In the genomic region with DNA sequence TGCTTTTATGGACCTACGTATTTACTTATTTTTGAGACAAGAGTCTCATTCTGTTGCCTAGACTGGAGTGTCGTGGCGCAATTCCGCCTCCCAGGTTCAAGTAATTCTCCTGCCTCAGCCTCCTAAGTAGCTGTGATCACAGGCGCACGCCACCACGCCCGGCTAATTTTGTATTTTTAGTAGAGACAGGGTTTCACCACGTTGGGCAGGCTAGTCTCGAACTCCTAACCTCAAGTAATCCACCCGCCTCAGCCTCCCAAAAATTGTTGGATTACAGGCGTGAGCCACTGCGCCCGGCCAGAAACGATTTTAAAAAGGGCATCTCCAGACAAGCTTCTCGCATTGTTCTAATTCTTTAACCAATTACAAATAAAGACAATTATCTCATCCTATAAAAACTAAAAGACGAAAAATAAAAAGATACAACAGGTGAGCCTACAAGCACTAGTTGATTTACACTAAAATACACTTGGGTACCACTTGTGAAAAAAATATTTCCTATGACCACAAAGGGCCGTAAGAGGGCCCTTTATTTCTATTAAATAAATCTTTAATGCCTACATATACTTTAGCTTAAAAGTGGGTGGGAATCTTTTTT, we compare ENCODE assay signal across 8 cellular contexts. TPM values are rescaled to one million over a fixed set of nuclear protein-coding genes. Genes with fewer than 3 reads are reported as not detected.
DNase-seq lines count a peak whose midpoint lies in the region; ATAC-seq and TF ChIP-seq lines count a peak whose summit lies in the region.

No MANE protein-coding gene starts in this region.

- H3K27ac Mint-ChIP-seq in activated CD4-positive, alpha-beta T cell treated with anti-CD3 and anti-CD28 coated beads, Interleukin-2, amount 10 ng/mL, durations not matched to agents 24 days and 14 days, result peak overlapping the region; percentile 48
- peak overlapping the region; percentile 27 to 34 for H3K27ac Mint-ChIP-seq in T-cell

- no peaks in the 10 kb centered on the region for H3K9me3 Mint-ChIP-seq in activated CD4-positive, alpha-beta T cell treated with anti-CD3 and anti-CD28 coated beads, Interleukin-2, amount 10 ng/mL, durations not matched to agents 24 days and 14 days
- no peaks in the 10 kb centered on the region for H3K9me3 Mint-ChIP-seq in T-cell

- H3K4me3 ChIP-seq in fibroblast of pulmonary artery (replicated peaks; ENCODE audit: low read depth, low read length), result peak overlapping the region; percentile 98
- H3K4me3 ChIP-seq in skeletal muscle cell (ENCODE audit: low read depth, low read length), result peak overlapping the region; percentile 95
- no peak overlapping the region for H3K4me3 ChIP-seq in lower leg skin (ENCODE audit: low read depth, poor library complexity, severe bottlenecking)

- DNase-seq in activated CD4-positive, alpha-beta T cell treated with anti-CD3 and anti-CD28 coated beads, Interleukin-2, amount 10 ng/mL, durations not matched to agents 24 days and 14 days, result no peak
- no peak for DNase-seq in activated CD4-positive, alpha-beta T cell treated with anti-CD3 and anti-CD28 coated beads for 48 hours
- DNase-seq in T-cell (no peak), fibroblast of pulmonary artery (ENCODE audit: low read depth) (no peak), skeletal muscle cell (ENCODE audit: low read depth) (no peak), lower leg skin (ENCODE audit: low spot score in 2 of 2) (no peak)

- TF ChIP-seq CTCF in fibroblast of pulmonary artery (IDR thresholded peaks at IDR 0.05; ENCODE audit: low read length, missing control alignments) (no peak), lower leg skin (IDR thresholded peaks at IDR 0.05) (no peak)

- intact Hi-C loops in activated CD4-positive, alpha-beta T cell treated with anti-CD3 and anti-CD28 coated beads, Interleukin-2, amount 10 ng/mL, durations not matched to agents 24 days and 14 days (cut with micrococcal nuclease), result no loop called here
- intact Hi-C loops in lower leg skin (cut with DNase I; ENCODE audit: low total_unique reads), result no loop called here

- ATAC-seq in T-cell (replicated peaks in 1 of 4) (no peak), HG02884 (IDR thresholded peaks at IDR 0.05; ENCODE audit: unreplicated experiment) (no peak), HG02588 (IDR thresholded peaks at IDR 0.05; ENCODE audit: unreplicated experiment) (no peak)

- POLR2A ChIA-PET in T-cell (lab: Charles Lee), result interaction anchor here (0.7 to 1.6 kb wide), 6 partner anchors 8 to 228 kb away, joined by 3 to 5 read pairs (median 3); no protein-coding TSS in a partner anchor

- no peak for TF ChIP-seq POLR2A in lower leg skin (IDR thresholded peaks at IDR 0.05)

- CTCF ChIA-PET in T-cell (lab: Charles Lee), result interaction anchor here (0.6 to 0.8 kb wide), 2 partner anchors 17 to 256 kb away, joined by 3 read pairs; no protein-coding TSS in a partner anchor

- H3K4me1 Mint-ChIP-seq in activated CD4-positive, alpha-beta T cell treated with anti-CD3 and anti-CD28 coated beads, Interleukin-2, amount 10 ng/mL, durations not matched to agents 24 days and 14 days, result peaks cover 47% of the 10 kb centered on the region
- H3K4me1 Mint-ChIP-seq in T-cell, result peaks cover 67 to 75% (median 73%) of the 10 kb centered on the region in 3 donors

- H3K27me3 Mint-ChIP-seq in activated CD4-positive, alpha-beta T cell treated with anti-CD3 and anti-CD28 coated beads, Interleukin-2, amount 10 ng/mL, durations not matched to agents 24 days and 14 days, result no peaks in the 10 kb centered on the region
- H3K27me3 Mint-ChIP-seq in T-cell, result no peaks in the 10 kb centered on the region

- H3K4me3 Mint-ChIP-seq in activated CD4-positive, alpha-beta T cell treated with anti-CD3 and anti-CD28 coated beads, Interleukin-2, amount 10 ng/mL, durations not matched to agents 24 days and 14 days, result peak overlapping the region; percentile 97
- peak overlapping the region; percentile 99 to 100 (median 99) for H3K4me3 Mint-ChIP-seq in T-cell

- peaks cover 27% of the 10 kb centered on the region for H3K36me3 Mint-ChIP-seq in activated CD4-positive, alpha-beta T cell treated with anti-CD3 and anti-CD28 coated beads, Interleukin-2, amount 10 ng/mL, durations not matched to agents 24 days and 14 days (ENCODE audit: low read depth)
- H3K36me3 Mint-ChIP-seq in T-cell, result peaks cover 4% of the 10 kb centered on the region

- WGBS in lower leg skin, 2 donors, result 87 to 89% methylated on average over 18 of the region's 18 CpGs

RNA-seq across cellular contexts. Expression of a gene that starts 2.4 kb away (rescaled TPM):
- total RNA-seq in activated CD4-positive, alpha-beta T cell treated with anti-CD3 and anti-CD28 coated beads, Interleukin-2, amount 10 ng/mL, durations not matched to agents 24 days and 14 days, result 96.8 and 103 TPM in 2 replicates
- 100 to 1,000 TPM; 105 to 246 (median 119) TPM for total RNA-seq in T-cell
- 10 to 100 TPM; 24.6 to 37.9 (median 29.5) TPM for total RNA-seq in lower leg skin

RNA-seq across cellular contexts. Expression of a gene that starts 59.1 kb away (rescaled TPM):
- 2.2 and 2.7 TPM in 2 replicates for total RNA-seq in activated CD4-positive, alpha-beta T cell treated with anti-CD3 and anti-CD28 coated beads, Interleukin-2, amount 10 ng/mL, durations not matched to agents 24 days and 14 days
- total RNA-seq in T-cell, result 1 to 10 TPM in 1 of 5 donors, under 1 TPM in 3, not detected in 1; 0.46 to 1.9 (median 0.55) TPM
- under 1 TPM in 1 of 4 donors, not detected in 3; 0.15 TPM for total RNA-seq in lower leg skin
